9 cellular contexts compared by ENCODE assay signal in genomic region chr6:111602481-111603404, GRCh38. TPM values are rescaled to one million over a fixed set of nuclear protein-coding genes. Genes with fewer than 3 reads are reported as not detected.
DNase-seq lines count a peak whose midpoint lies in the region; ATAC-seq and TF ChIP-seq lines count a peak whose summit lies in the region.
"Had no signal": no experiment of that assay in that cellular context is flagged by ENCODE, and none has a peak within 500 bp of the region (broad histone marks: within the 10 kb centered on the region; RNA-seq: fewer than 3 reads in every experiment).

No MANE protein-coding gene starts in this region.

- peaks cover 44% of the 10 kb centered on the region for H3K36me3 ChIP-seq in BLaER1
- H3K36me3 ChIP-seq in ovary = no peaks in the 10 kb centered on the region

- intact Hi-C loops in ovary (cut with DNase I) = loop anchor here in 2 of 4 donors (5.0 to 10.0 kb wide), 3 partner anchors 48 to 120 kb away; partner anchors contain the start of gene REV3L (in 2 of the 2)

- H3K27ac ChIP-seq in BLaER1 (peak overlapping the region; percentile 88), ovary (peak overlapping the region; percentile 68 to 70)

- H3K4me2 ChIP-seq in BLaER1 = peak overlapping the region; percentile 92

- no peak for TF ChIP-seq CTCF in ovary (IDR thresholded peaks at IDR 0.05)

- WGBS in ovary, 3 donors = 17 to 19% (median 19%) methylated on average over 12 of the region's 12 CpGs

- no peak for TF ChIP-seq POLR2A in ovary (IDR thresholded peaks at IDR 0.05)

- H4K20me1 ChIP-seq in BLaER1 = peaks cover 49% of the 10 kb centered on the region

- peak; percentile 66 for ATAC-seq in SK-N-SH treated with all-trans-retinoic acid at 6 μM for 48 hours
- no peak for ATAC-seq in HG03025 (IDR thresholded peaks at IDR 0.05; ENCODE audit: low FRiP score, unreplicated experiment)
- no peak for ATAC-seq in GM18873 (IDR thresholded peaks at IDR 0.05; ENCODE audit: low FRiP score, unreplicated experiment)

- H3K4me3 ChIP-seq in BLaER1 (peak overlapping the region; percentile 83), ovary (no peak overlapping the region)

- H3K9me3 ChIP-seq in BLaER1 (no peaks in the 10 kb centered on the region), ovary (no peaks in the 10 kb centered on the region)

- peak overlapping the region; percentile 87 for H3K9ac ChIP-seq in BLaER1

- no peak for TF ChIP-seq EP300 in ovary (IDR thresholded peaks at IDR 0.05)

- no peaks in the 10 kb centered on the region for H3K27me3 ChIP-seq in BLaER1
- no peaks in the 10 kb centered on the region for H3K27me3 ChIP-seq in ovary

- peak; percentile 48 for DNase-seq in fibroblast of the conjunctiva (ENCODE audit: low read depth)
- DNase-seq in ovary = peak; percentile 46 to 54 (median 50)
- no peak for DNase-seq in stimulated activated CD4-positive, alpha-beta T cell treated with anti-CD3 and anti-CD28 coated beads, Interleukin-12 subunit alpha, Interleukin-12 subunit beta, amount 100 ng/mL, for 4 hours
- no peak for DNase-seq in DMS114 treated with DMSO at 0.1 percent for 48 hours (lab: John Stamatoyannopoulos, UW; ENCODE audit: unreplicated experiment)
- DNase-seq: NCI-H1694 treated with DMSO at 0.1 percent for 48 hours had no signal

- H3K4me1 ChIP-seq in BLaER1 (peaks cover 73% of the 10 kb centered on the region), ovary (ENCODE audit: insufficient read depth) (peaks cover 21% of the 10 kb centered on the region)

TF ChIP-seq in SK-N-SH treated with all-trans-retinoic acid at 6 μM for 48 hours, 23 proteins besides CTCF, POLR2A, EP300 and RAD21:
- TF ChIP-seq CSDC2 (CRISPR knock-in tag; IDR thresholded peaks at IDR 0.05) (no peak), GLIS3 (CRISPR knock-in tag; IDR thresholded peaks at IDR 0.05) (no peak), ZC3H10 (CRISPR knock-in tag; IDR thresholded peaks at IDR 0.05) (no peak), PPARA (CRISPR knock-in tag; IDR thresholded peaks at IDR 0.05; ENCODE audit: borderline replicate concordance) (no peak), ZNF565 (CRISPR knock-in tag; conservative IDR thresholded peaks at IDR 0.05; ENCODE audit: low read depth) (no peak), OSR1 (CRISPR knock-in tag; IDR thresholded peaks at IDR 0.05) (no peak), ARNTL (CRISPR knock-in tag; IDR thresholded peaks at IDR 0.05; ENCODE audit: borderline replicate concordance, low read depth) (no peak), TCF4 (CRISPR knock-in tag; IDR thresholded peaks at IDR 0.05; ENCODE audit: borderline replicate concordance) (no peak), BACH2 (CRISPR knock-in tag; IDR thresholded peaks at IDR 0.05; ENCODE audit: borderline replicate concordance) (no peak), ISL1 (CRISPR knock-in tag; IDR thresholded peaks at IDR 0.05) (no peak), TSHZ2 (CRISPR knock-in tag; IDR thresholded peaks at IDR 0.05) (no peak), RARB (CRISPR knock-in tag; IDR thresholded peaks at IDR 0.05) (no peak), ZFP3 (CRISPR knock-in tag; IDR thresholded peaks at IDR 0.05) (no peak)
- TF ChIP-seq, protein P1, sequence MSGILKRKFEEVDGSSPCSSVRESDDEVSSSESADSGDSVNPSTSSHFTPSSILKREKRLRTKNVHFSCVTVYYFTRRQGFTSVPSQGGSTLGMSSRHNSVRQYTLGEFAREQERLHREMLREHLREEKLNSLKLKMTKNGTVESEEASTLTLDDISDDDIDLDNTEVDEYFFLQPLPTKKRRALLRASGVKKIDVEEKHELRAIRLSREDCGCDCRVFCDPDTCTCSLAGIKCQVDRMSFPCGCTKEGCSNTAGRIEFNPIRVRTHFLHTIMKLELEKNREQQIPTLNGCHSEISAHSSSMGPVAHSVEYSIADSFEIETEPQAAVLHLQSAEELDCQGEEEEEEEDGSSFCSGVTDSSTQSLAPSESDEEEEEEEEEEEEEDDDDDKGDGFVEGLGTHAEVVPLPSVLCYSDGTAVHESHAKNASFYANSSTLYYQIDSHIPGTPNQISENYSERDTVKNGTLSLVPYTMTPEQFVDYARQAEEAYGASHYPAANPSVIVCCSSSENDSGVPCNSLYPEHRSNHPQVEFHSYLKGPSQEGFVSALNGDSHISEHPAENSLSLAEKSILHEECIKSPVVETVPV (CRISPR knock-in tag; IDR thresholded peaks at IDR 0.05) = no peak
- TF ChIP-seq, protein P2, sequence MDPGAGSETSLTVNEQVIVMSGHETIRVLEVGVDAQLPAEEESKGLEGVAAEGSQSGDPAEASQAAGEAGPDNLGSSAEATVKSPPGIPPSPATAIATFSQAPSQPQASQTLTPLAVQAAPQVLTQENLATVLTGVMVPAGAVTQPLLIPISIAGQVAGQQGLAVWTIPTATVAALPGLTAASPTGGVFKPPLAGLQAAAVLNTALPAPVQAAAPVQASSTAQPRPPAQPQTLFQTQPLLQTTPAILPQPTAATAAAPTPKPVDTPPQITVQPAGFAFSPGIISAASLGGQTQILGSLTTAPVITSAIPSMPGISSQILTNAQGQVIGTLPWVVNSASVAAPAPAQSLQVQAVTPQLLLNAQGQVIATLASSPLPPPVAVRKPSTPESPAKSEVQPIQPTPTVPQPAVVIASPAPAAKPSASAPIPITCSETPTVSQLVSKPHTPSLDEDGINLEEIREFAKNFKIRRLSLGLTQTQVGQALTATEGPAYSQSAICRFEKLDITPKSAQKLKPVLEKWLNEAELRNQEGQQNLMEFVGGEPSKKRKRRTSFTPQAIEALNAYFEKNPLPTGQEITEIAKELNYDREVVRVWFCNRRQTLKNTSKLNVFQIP (CRISPR knock-in tag; IDR thresholded peaks at IDR 0.05; ENCODE audit: borderline replicate concordance, low read depth) = no peak

RNA-seq across cellular contexts. Expression of gene TRAF3IP2, which starts 2.9 kb away (rescaled TPM):
- total RNA-seq in ovary = 10 to 100 TPM; 14.9 to 43.0 (median 23.8) TPM
- polyA plus RNA-seq in ovary = 10 to 100 TPM; 19.2 to 26.0 TPM

Comparison
In these comparisons a context has a peak if more than half of its experiments do, and no peak if none do; other contexts are left out.
1. DNase-seq: peak in fibroblast of the conjunctiva (single experiment) and ovary (5 of 5); none in stimulated activated CD4-positive, alpha-beta T cell treated with anti-CD3 and anti-CD28 coated beads, Interleukin-12 subunit alpha, Interleukin-12 subunit beta, amount 100 ng/mL, for 4 hours (single experiment) and DMS114 treated with DMSO at 0.1 percent for 48 hours (single experiment).